13 cellular contexts compared by ENCODE assay signal in genomic region chr5:65867509-65868195, GRCh38. TPM values are rescaled to one million over a fixed set of nuclear protein-coding genes. Genes with fewer than 3 reads are reported as not detected.
DNase-seq lines count a peak whose midpoint lies in the region; ATAC-seq, FAIRE-seq and TF ChIP-seq lines count a peak whose summit lies in the region.
"Had no signal": no experiment of that assay in that cellular context is flagged by ENCODE, and none has a peak within 500 bp of the region (broad histone marks: within the 10 kb centered on the region; RNA-seq: fewer than 3 reads in every experiment).

No MANE protein-coding gene starts in this region.

- H3K27ac ChIP-seq in endothelial cell of umbilical vein (ENCODE audit: insufficient read depth, low read depth, low read length), result peak overlapping the region; percentile 80
- H3K27ac ChIP-seq: HL-60, psoas muscle had no signal

- peak overlapping the region; percentile 3 for H3K27ac Mint-ChIP-seq in activated CD8-positive, alpha-beta memory T cell treated with anti-CD3 and anti-CD28 coated beads, Interleukin-2, amount 10 ng/mL, durations not matched to agents 7 days and 5 days
- no peak overlapping the region for H3K27ac Mint-ChIP-seq in nephron progenitor cell
- H3K27ac Mint-ChIP-seq: dendritic cell treated with granulocyte-macrophage colony-stimulating factor and Interleukin-4, amounts not matched to agents 40 ng/mL and 50 ng/mL, for 4 days had no signal

- ATAC-seq in activated CD8-positive, alpha-beta memory T cell treated with anti-CD3 and anti-CD28 coated beads, Interleukin-2, amount 10 ng/mL, durations not matched to agents 7 days and 5 days, result no peak
- no peak for ATAC-seq in HG03045 (IDR thresholded peaks at IDR 0.05; ENCODE audit: unreplicated experiment)

- H2AFZ ChIP-seq in endothelial cell of umbilical vein (ENCODE audit: low read depth, low read length), result peak overlapping the region; percentile 72

- peaks cover 11% of the 10 kb centered on the region for H3K4me1 ChIP-seq in endothelial cell of umbilical vein (ENCODE audit: control insufficient read depth, extremely low read depth, insufficient read depth, low read length)
- H3K4me1 ChIP-seq: psoas muscle had no signal

- no peaks in the 10 kb centered on the region for H3K36me3 ChIP-seq in endothelial cell of umbilical vein (ENCODE audit: control insufficient read depth in 2 of 2, extremely low read depth in 1 of 2, insufficient read depth in 2 of 2, low read length in 2 of 2)

- intact Hi-C loops in endothelial cell of umbilical vein (cut with micrococcal nuclease), result loop anchor here (1.0 kb wide), 1 partner anchor 59 kb away; the partner anchor contains the start of gene ERBIN

- TF ChIP-seq CTCF in endothelial cell of umbilical vein (IDR thresholded peaks at IDR 0.05; ENCODE audit: extremely low read depth in 1 of 2, insufficient read depth in 1 of 2, low read depth in 1 of 2, low read length in 2 of 2) (no peak), nephron progenitor cell (IDR thresholded peaks at IDR 0.05) (no peak)

- H3K36me3 Mint-ChIP-seq in activated CD8-positive, alpha-beta memory T cell treated with anti-CD3 and anti-CD28 coated beads, Interleukin-2, amount 10 ng/mL, durations not matched to agents 7 days and 5 days, result no peaks in the 10 kb centered on the region
- H3K36me3 Mint-ChIP-seq in nephron progenitor cell (ENCODE audit: low read depth), result no peaks in the 10 kb centered on the region

- dilution Hi-C loops in endothelial cell of umbilical vein (cut with MboI; ENCODE audit: extremely low pct_ligation_motif_present, low sequenced_read_pairs), result no loop called here

- FAIRE-seq in endothelial cell of umbilical vein (lab: Jason Lieb, UNC), result peak; percentile 82

- DNase-seq in activated CD8-positive, alpha-beta memory T cell treated with anti-CD3 and anti-CD28 coated beads, Interleukin-2, amount 10 ng/mL, durations not matched to agents 7 days and 5 days, result no peak
- DNase-seq in activated CD8-positive, alpha-beta memory T cell treated with anti-CD3 and anti-CD28 coated beads for 24 hours, result no peak
- DNase-seq in NCI-H69 (lab: John Stamatoyannopoulos, UW), result peak; percentile 23
- peak; percentile 75 for DNase-seq in endothelial cell of umbilical vein (ENCODE audit: low read depth, low spot score)
- peak; percentile 81 for DNase-seq in renal cortical epithelial cell (ENCODE audit: low read depth)
- DNase-seq in nephron progenitor cell, result no peak
- DNase-seq in 8988T, result no peak
- DNase-seq: head of caudate nucleus, psoas muscle had no signal

- POLR2A ChIA-PET in endothelial cell of umbilical vein (lab: Charles Lee), result no interaction called here

- TF ChIP-seq POLR2A in endothelial cell of umbilical vein (IDR thresholded peaks at IDR 0.05; ENCODE audit: low read depth, low read length), result no peak

- no peak overlapping the region for H3K4me3 ChIP-seq in endothelial cell of umbilical vein (replicated peaks in 1 of 3; ENCODE audit: insufficient read depth in 1 of 3, low read depth in 1 of 3, low read length in 3 of 3)
- H3K4me3 ChIP-seq: lung, psoas muscle had no signal

- CTCF ChIA-PET in activated CD8-positive, alpha-beta memory T cell treated with anti-CD3 and anti-CD28 coated beads, Interleukin-2, amount 10 ng/mL, durations not matched to agents 7 days and 5 days (lab: Charles Lee), result no interaction called here
- CTCF ChIA-PET in endothelial cell of umbilical vein (lab: Charles Lee), result no interaction called here

- H3K27me3 ChIP-seq in endothelial cell of umbilical vein (ENCODE audit: control insufficient read depth in 2 of 2, insufficient read depth in 2 of 2, low read length in 2 of 2), result no peaks in the 10 kb centered on the region

- peaks cover 2% of the 10 kb centered on the region for H3K9me3 Mint-ChIP-seq in activated CD8-positive, alpha-beta memory T cell treated with anti-CD3 and anti-CD28 coated beads, Interleukin-2, amount 10 ng/mL, durations not matched to agents 7 days and 5 days (ENCODE audit: low read depth)
- peaks cover 9% of the 10 kb centered on the region for H3K9me3 Mint-ChIP-seq in nephron progenitor cell
- H3K9me3 Mint-ChIP-seq: dendritic cell treated with granulocyte-macrophage colony-stimulating factor and Interleukin-4, amounts not matched to agents 40 ng/mL and 50 ng/mL, for 4 days had no signal

- peak overlapping the region; percentile 35 for H3K9ac ChIP-seq in endothelial cell of umbilical vein (replicated peaks; ENCODE audit: extremely low read depth, insufficient read depth, low read length)

- H3K27me3 Mint-ChIP-seq in activated CD8-positive, alpha-beta memory T cell treated with anti-CD3 and anti-CD28 coated beads, Interleukin-2, amount 10 ng/mL, durations not matched to agents 7 days and 5 days, result no peaks in the 10 kb centered on the region
- H3K27me3 Mint-ChIP-seq in nephron progenitor cell (ENCODE audit: low read depth, poor library complexity), result no peaks in the 10 kb centered on the region
- H3K27me3 Mint-ChIP-seq: dendritic cell treated with granulocyte-macrophage colony-stimulating factor and Interleukin-4, amounts not matched to agents 40 ng/mL and 50 ng/mL, for 4 days had no signal

- H3K9me3 ChIP-seq in endothelial cell of umbilical vein (replicated peaks; ENCODE audit: control insufficient read depth, insufficient read depth, low read length), result no peaks in the 10 kb centered on the region
- H3K9me3 ChIP-seq: psoas muscle had no signal

- TSS peak; percentile 52 for BruUV-seq in endothelial cell of umbilical vein (replicated peaks; lab: Mats Ljungman, UMichigan)

- H3K4me3 Mint-ChIP-seq in activated CD8-positive, alpha-beta memory T cell treated with anti-CD3 and anti-CD28 coated beads, Interleukin-2, amount 10 ng/mL, durations not matched to agents 7 days and 5 days, result no peak overlapping the region
- H3K4me3 Mint-ChIP-seq in nephron progenitor cell, result no peak overlapping the region
- H3K4me3 Mint-ChIP-seq: dendritic cell treated with granulocyte-macrophage colony-stimulating factor and Interleukin-4, amounts not matched to agents 40 ng/mL and 50 ng/mL, for 4 days had no signal

- no peaks in the 10 kb centered on the region for H3K9me1 ChIP-seq in endothelial cell of umbilical vein (replicated peaks; ENCODE audit: control insufficient read depth, extremely low read depth, insufficient read depth, low read length)

- H3K4me1 Mint-ChIP-seq in activated CD8-positive, alpha-beta memory T cell treated with anti-CD3 and anti-CD28 coated beads, Interleukin-2, amount 10 ng/mL, durations not matched to agents 7 days and 5 days, result peaks cover 14% of the 10 kb centered on the region
- H3K4me1 Mint-ChIP-seq in nephron progenitor cell, result no peaks in the 10 kb centered on the region

- no peaks in the 10 kb centered on the region for H4K20me1 ChIP-seq in endothelial cell of umbilical vein (replicated peaks; ENCODE audit: control insufficient read depth, extremely low read depth, insufficient read depth, low read length)

- peak overlapping the region; percentile 65 for H3K4me2 ChIP-seq in endothelial cell of umbilical vein (ENCODE audit: insufficient read depth, low read length)

- H3K79me2 ChIP-seq in endothelial cell of umbilical vein (ENCODE audit: control insufficient read depth, insufficient read depth, low read length), result no peaks in the 10 kb centered on the region

TF ChIP-seq in endothelial cell of umbilical vein, 7 proteins besides CTCF, POLR2A, EP300 and RAD21:
- TF ChIP-seq MAX (IDR thresholded peaks at IDR 0.05; ENCODE audit: insufficient read depth, insufficient read length) (no peak), JUN (IDR thresholded peaks at IDR 0.05; ENCODE audit: borderline replicate concordance, insufficient read depth, insufficient read length, low read depth) (peak; percentile 53), POLR2AphosphoS5 (IDR thresholded peaks at IDR 0.05; ENCODE audit: insufficient read depth, low read depth, low read length) (peak; percentile 38)

RNA-seq across cellular contexts. Expression of gene ERBIN, which starts 58.7 kb away (rescaled TPM):
- 10 to 100 TPM; 40.8 to 40.9 TPM for total RNA-seq in activated CD8-positive, alpha-beta memory T cell treated with anti-CD3 and anti-CD28 coated beads, Interleukin-2, amount 10 ng/mL, durations not matched to agents 7 days and 5 days
- total RNA-seq in endothelial cell of umbilical vein (55.6 and 60.1 TPM in 2 replicates), renal cortical epithelial cell (104 and 108 TPM in 2 replicates)
- polyA plus RNA-seq in endothelial cell of umbilical vein, result 6.7 and 8.1 TPM in 2 replicates
- 9.1 and 10.3 TPM in 2 replicates for polyA plus RNA-seq in endothelial cell of umbilical vein (2011; cell fraction: cytosol; rRNA removed)
- polyA plus RNA-seq in endothelial cell of umbilical vein (2011; cell fraction: nucleus; rRNA removed), result 24.8 and 32.8 TPM in 2 replicates
- 12.7 and 20.0 TPM in 2 replicates for polyA plus RNA-seq in endothelial cell of umbilical vein (2012)
- 35.3 and 48.2 TPM in 2 replicates for polyA minus RNA-seq in endothelial cell of umbilical vein
- 25.0 TPM for polyA minus RNA-seq in endothelial cell of umbilical vein (2011; cell fraction: cytosol; rRNA and poly(A)+ RNA removed)
- polyA minus RNA-seq in endothelial cell of umbilical vein (2011; cell fraction: nucleus; rRNA and poly(A)+ RNA removed), result 135 and 176 TPM in 2 replicates

Comparison
In these comparisons a context has a peak if more than half of its experiments do, and no peak if none do; other contexts are left out.
1. DNase-seq: peak in NCI-H69 (single experiment), endothelial cell of umbilical vein (single experiment) and renal cortical epithelial cell (single experiment); none in activated CD8-positive, alpha-beta memory T cell treated with anti-CD3 and anti-CD28 coated beads, Interleukin-2, amount 10 ng/mL, durations not matched to agents 7 days and 5 days (single experiment), activated CD8-positive, alpha-beta memory T cell treated with anti-CD3 and anti-CD28 coated beads for 24 hours (single experiment), nephron progenitor cell (single experiment) and 8988T (single experiment).